Comparison of ENCODE assay signal across 9 cellular contexts in genomic region chr3:186569779-186570095, GRCh38. TPM values are rescaled to one million over a fixed set of nuclear protein-coding genes. Genes with fewer than 3 reads are reported as not detected.
DNase-seq lines count a peak whose midpoint lies in the region; FAIRE-seq and TF ChIP-seq lines count a peak whose summit lies in the region.
"Had no signal": no experiment of that assay in that cellular context is flagged by ENCODE, and none has a peak within 500 bp of the region (broad histone marks: within the 10 kb centered on the region; RNA-seq: fewer than 3 reads in every experiment).

No MANE protein-coding gene starts in this region.

- peaks cover 57 to 74% (median 72%) of the 10 kb centered on the region in 3 donors for H3K4me1 Mint-ChIP-seq in CD8-positive, alpha-beta memory T cell
- H3K4me1 Mint-ChIP-seq in osteocyte (ENCODE audit: unreplicated experiment): peaks cover 37% of the 10 kb centered on the region

- H3K36me3 ChIP-seq in CD8-positive, alpha-beta memory T cell (ENCODE audit: insufficient read depth, low read length): peaks cover 22% of the 10 kb centered on the region
- H3K36me3 ChIP-seq in OCI-LY7 (ENCODE audit: insufficient read depth, low read length): peaks cover 32% of the 10 kb centered on the region
- no peaks in the 10 kb centered on the region for H3K36me3 ChIP-seq in endothelial cell of umbilical vein (ENCODE audit: control insufficient read depth in 2 of 2, extremely low read depth in 1 of 2, insufficient read depth in 2 of 2, low read length in 2 of 2)

- no peak for TF ChIP-seq POLR2A in endothelial cell of umbilical vein (IDR thresholded peaks at IDR 0.05; ENCODE audit: low read depth, low read length)

- POLR2A ChIA-PET in CD8-positive, alpha-beta memory T cell (lab: Charles Lee): interaction anchor here (0.6 to 4.3 kb wide), 7 partner anchors 14 to 632 kb away, joined by 3 to 35 read pairs (median 5); partner anchors contain the start of genes EIF4A2 and TRA2B
- POLR2A ChIA-PET in OCI-LY7 (lab: Charles Lee): interaction anchor here (0.6 to 2.7 kb wide), 20 partner anchors 10 to 643 kb away, joined by 3 to 18 read pairs (median 4); partner anchors contain the start of genes EIF4A2, RFC4 and TRA2B
- POLR2A ChIA-PET in endothelial cell of umbilical vein (lab: Charles Lee): interaction anchor here (0.8 to 1.9 kb wide), 8 partner anchors 10 to 632 kb away, joined by 3 to 27 read pairs (median 4); partner anchors contain the start of genes EIF4A2, ETV5 and TRA2B

- peaks cover 0 to 47% (median 6%) of the 10 kb centered on the region in 3 donors for H3K36me3 Mint-ChIP-seq in CD8-positive, alpha-beta memory T cell
- H3K36me3 Mint-ChIP-seq in osteocyte (ENCODE audit: unreplicated experiment): peaks cover 12% of the 10 kb centered on the region

- intact Hi-C loops in OCI-LY7 (cut with micrococcal nuclease; ENCODE audit: unreplicated experiment) (loop anchor here (2.0 to 5.0 kb wide), 3 partner anchors 213 to 632 kb away; partner anchors contain the start of genes EIF4A2, RFC4 and TRA2B), endothelial cell of umbilical vein (cut with micrococcal nuclease) (loop anchor here (1.0 to 5.0 kb wide), 9 partner anchors 47 to 631 kb away; partner anchors contain the start of genes EIF4A2, ETV5, RFC4 and RPL39L)

- H3K4me3 ChIP-seq in CD8-positive, alpha-beta memory T cell (ENCODE audit: low read length): peak overlapping the region; percentile 77
- H3K4me3 ChIP-seq in OCI-LY7 (ENCODE audit: low read depth, low read length, poor library complexity, severe bottlenecking) (peak overlapping the region; percentile 79), endothelial cell of umbilical vein (replicated peaks in 1 of 3; ENCODE audit: insufficient read depth in 1 of 3, low read depth in 1 of 3, low read length in 3 of 3) (peak overlapping the region; percentile 55 to 91 (median 80))

- peak overlapping the region; percentile 86 to 99 (median 89) for H3K4me3 Mint-ChIP-seq in CD8-positive, alpha-beta memory T cell
- peak overlapping the region; percentile 90 for H3K4me3 Mint-ChIP-seq in osteocyte (ENCODE audit: unreplicated experiment)

- TF ChIP-seq CTCF in OCI-LY7 (conservative IDR thresholded peaks at IDR 0.05; ENCODE audit: low read length) (no peak), endothelial cell of umbilical vein (IDR thresholded peaks at IDR 0.05; ENCODE audit: extremely low read depth in 1 of 2, insufficient read depth in 1 of 2, low read depth in 1 of 2, low read length in 2 of 2) (no peak), osteocyte (IDR thresholded peaks at IDR 0.05) (no peak)

- 0 out of 2 replicates have a peak overlapping the region, but pooled peaks have one; percentile 10 for H2AFZ ChIP-seq in OCI-LY7 (ENCODE audit: low read length)
- H2AFZ ChIP-seq in endothelial cell of umbilical vein (ENCODE audit: low read depth, low read length): peak overlapping the region; percentile 86

- no peaks in the 10 kb centered on the region for H3K9me3 Mint-ChIP-seq in CD8-positive, alpha-beta memory T cell
- H3K9me3 Mint-ChIP-seq in osteocyte (ENCODE audit: unreplicated experiment): no peaks in the 10 kb centered on the region

- DNase-seq in CD8-positive, alpha-beta memory T cell: no peak
- DNase-seq in OCI-LY7 (ENCODE audit: low spot score) (peak; percentile 11), endothelial cell of umbilical vein (ENCODE audit: low read depth, low spot score) (no peak), osteocyte (ENCODE audit: extremely low spot score, unreplicated experiment) (no peak), superior temporal gyrus (ENCODE audit: extremely low spot score) (no peak), NCI-H446 (lab: John Stamatoyannopoulos, UW) (no peak)
- DNase-seq in effector CD4-positive, alpha-beta T cell: no peak
- no peak for DNase-seq in stimulated activated naive CD4-positive, alpha-beta T cell (lab: John Stamatoyannopoulos, UW)

- no peaks in the 10 kb centered on the region for H3K9me1 ChIP-seq in endothelial cell of umbilical vein (replicated peaks; ENCODE audit: control insufficient read depth, extremely low read depth, insufficient read depth, low read length)

- dilution Hi-C loops in endothelial cell of umbilical vein (cut with MboI; ENCODE audit: extremely low pct_ligation_motif_present, low sequenced_read_pairs): no loop called here

- no peaks in the 10 kb centered on the region for H4K20me1 ChIP-seq in OCI-LY7 (ENCODE audit: insufficient read depth, low read length)
- H4K20me1 ChIP-seq in endothelial cell of umbilical vein (replicated peaks; ENCODE audit: control insufficient read depth, extremely low read depth, insufficient read depth, low read length): no peaks in the 10 kb centered on the region

- H3K9me2 ChIP-seq in OCI-LY7 (ENCODE audit: insufficient read depth, low read length): no peaks in the 10 kb centered on the region

- peak overlapping the region; percentile 93 to 100 (median 98) for H3K27ac Mint-ChIP-seq in CD8-positive, alpha-beta memory T cell
- H3K27ac Mint-ChIP-seq in osteocyte (ENCODE audit: unreplicated experiment): peak overlapping the region; percentile 89

- H3K79me2 ChIP-seq in OCI-LY7 (ENCODE audit: insufficient read depth, low read depth, low read length): peaks cover 82% of the 10 kb centered on the region
- peaks cover 21% of the 10 kb centered on the region for H3K79me2 ChIP-seq in endothelial cell of umbilical vein (ENCODE audit: control insufficient read depth, insufficient read depth, low read length)

- no peaks in the 10 kb centered on the region for H3K27me3 Mint-ChIP-seq in CD8-positive, alpha-beta memory T cell
- no peaks in the 10 kb centered on the region for H3K27me3 Mint-ChIP-seq in osteocyte (ENCODE audit: unreplicated experiment)

- H3K4me1 ChIP-seq in CD8-positive, alpha-beta memory T cell (ENCODE audit: insufficient read depth, low read length): peaks cover 39% of the 10 kb centered on the region
- H3K4me1 ChIP-seq in OCI-LY7 (ENCODE audit: insufficient read depth, low read length, poor library complexity, severe bottlenecking): peaks cover 34% of the 10 kb centered on the region
- peaks cover 18% of the 10 kb centered on the region for H3K4me1 ChIP-seq in endothelial cell of umbilical vein (ENCODE audit: control insufficient read depth, extremely low read depth, insufficient read depth, low read length)

- H3K27ac ChIP-seq in CD8-positive, alpha-beta memory T cell (ENCODE audit: low read depth, low read length): peak overlapping the region; percentile 98
- peak overlapping the region; percentile 60 for H3K27ac ChIP-seq in OCI-LY7 (ENCODE audit: low read depth, low read length, poor library complexity, severe bottlenecking)
- peak overlapping the region; percentile 58 for H3K27ac ChIP-seq in endothelial cell of umbilical vein (ENCODE audit: insufficient read depth, low read depth, low read length)

- H3K9me3 ChIP-seq in CD8-positive, alpha-beta memory T cell (ENCODE audit: low read length): no peaks in the 10 kb centered on the region
- H3K9me3 ChIP-seq in OCI-LY7 (ENCODE audit: low read length) (no peaks in the 10 kb centered on the region), endothelial cell of umbilical vein (replicated peaks; ENCODE audit: control insufficient read depth, insufficient read depth, low read length) (no peaks in the 10 kb centered on the region)

- H3K4me2 ChIP-seq in OCI-LY7 (ENCODE audit: low read length) (peak overlapping the region; percentile 93), endothelial cell of umbilical vein (ENCODE audit: insufficient read depth, low read length) (peak overlapping the region; percentile 80)

- BruUV-seq in OCI-LY7 (replicated peaks; lab: Mats Ljungman, UMichigan) (TSS peak; percentile 93), endothelial cell of umbilical vein (replicated peaks; lab: Mats Ljungman, UMichigan) (TSS peak; percentile 65)

- FAIRE-seq in endothelial cell of umbilical vein (lab: Jason Lieb, UNC): no peak

- no peaks in the 10 kb centered on the region for H3K27me3 ChIP-seq in CD8-positive, alpha-beta memory T cell (ENCODE audit: insufficient read depth, low read length, poor library complexity, severe bottlenecking)
- H3K27me3 ChIP-seq in endothelial cell of umbilical vein (ENCODE audit: control insufficient read depth in 2 of 2, insufficient read depth in 2 of 2, low read length in 2 of 2): no peaks in the 10 kb centered on the region

- CTCF ChIA-PET in CD8-positive, alpha-beta memory T cell (lab: Charles Lee): interaction anchor here (1.1 to 1.6 kb wide), 7 partner anchors 13 to 632 kb away, joined by 3 to 9 read pairs (median 4); partner anchors contain the start of genes RPL39L and TRA2B
- CTCF ChIA-PET in OCI-LY7 (lab: Charles Lee; ENCODE audit: unreplicated experiment) (interaction anchor here (1.0 to 1.7 kb wide), 2 partner anchors 45 to 626 kb away, joined by 4 read pairs; no protein-coding TSS in a partner anchor), endothelial cell of umbilical vein (lab: Charles Lee) (interaction anchor here (0.9 to 1.4 kb wide), 10 partner anchors 29 to 626 kb away, joined by 3 to 12 read pairs (median 4); no protein-coding TSS in a partner anchor)

- peak overlapping the region; percentile 88 for H3K9ac ChIP-seq in endothelial cell of umbilical vein (replicated peaks; ENCODE audit: extremely low read depth, insufficient read depth, low read length)

RNA-seq across cellular contexts. Expression of gene DNAJB11, which starts 0.8 kb away (rescaled TPM):
- total RNA-seq in CD8-positive, alpha-beta memory T cell: 10 to 100 TPM; 62.7 to 65.6 TPM
- polyA plus RNA-seq in CD8-positive, alpha-beta memory T cell: 48.9 TPM
- total RNA-seq in OCI-LY7 (2014; rRNA removed; shearing (Covaris generic)): 73.0 and 78.7 TPM in 2 replicates
- total RNA-seq in OCI-LY7 (2022) (53.2 and 61.1 TPM in 2 replicates), endothelial cell of umbilical vein (87.6 and 100 TPM in 2 replicates), osteocyte (73.0 and 75.8 TPM in 2 replicates)
- 25.2 and 39.5 TPM in 2 replicates for polyA plus RNA-seq in endothelial cell of umbilical vein
- 50.4 and 58.7 TPM in 2 replicates for polyA plus RNA-seq in endothelial cell of umbilical vein (2011; cell fraction: cytosol; rRNA removed)
- polyA plus RNA-seq in endothelial cell of umbilical vein (2011; cell fraction: nucleus; rRNA removed): 71.8 and 113 TPM in 2 replicates
- 84.5 and 111 TPM in 2 replicates for polyA plus RNA-seq in endothelial cell of umbilical vein (2012)
- polyA minus RNA-seq in endothelial cell of umbilical vein: 21.9 and 24.8 TPM in 2 replicates
- polyA minus RNA-seq in endothelial cell of umbilical vein (2011; cell fraction: cytosol; rRNA and poly(A)+ RNA removed): 29.2 TPM
- 47.8 and 87.5 TPM in 2 replicates for polyA minus RNA-seq in endothelial cell of umbilical vein (2011; cell fraction: nucleus; rRNA and poly(A)+ RNA removed)

RNA-seq across cellular contexts. Expression of gene TBCCD1, which starts 2.6 kb away (rescaled TPM):
- 10 to 100 TPM; 17.6 to 18.3 TPM for total RNA-seq in CD8-positive, alpha-beta memory T cell
- polyA plus RNA-seq in CD8-positive, alpha-beta memory T cell: 26.0 TPM
- total RNA-seq in OCI-LY7 (2014; rRNA removed; shearing (Covaris generic)): 24.2 and 27.0 TPM in 2 replicates
- total RNA-seq in OCI-LY7 (2022) (21.3 and 21.9 TPM in 2 replicates), endothelial cell of umbilical vein (16.5 and 18.6 TPM in 2 replicates), osteocyte (15.6 and 16.4 TPM in 2 replicates)
- polyA plus RNA-seq in endothelial cell of umbilical vein: 16.6 and 17.0 TPM in 2 replicates
- polyA plus RNA-seq in endothelial cell of umbilical vein (2011; cell fraction: cytosol; rRNA removed): 11.3 and 12.8 TPM in 2 replicates
- polyA plus RNA-seq in endothelial cell of umbilical vein (2011; cell fraction: nucleus; rRNA removed): 24.3 and 24.5 TPM in 2 replicates
- polyA plus RNA-seq in endothelial cell of umbilical vein (2012): 10.4 and 15.7 TPM in 2 replicates
- polyA minus RNA-seq in endothelial cell of umbilical vein: 36.3 and 37.6 TPM in 2 replicates
- polyA minus RNA-seq in endothelial cell of umbilical vein (2011; cell fraction: cytosol; rRNA and poly(A)+ RNA removed): 11.5 TPM
- polyA minus RNA-seq in endothelial cell of umbilical vein (2011; cell fraction: nucleus; rRNA and poly(A)+ RNA removed): 24.5 and 37.7 TPM in 2 replicates

RNA-seq across cellular contexts. Expression of gene CRYGS, which starts 25.6 kb away (rescaled TPM):
- 1 to 10 TPM; 2.7 to 3.0 TPM for total RNA-seq in CD8-positive, alpha-beta memory T cell
- polyA plus RNA-seq in CD8-positive, alpha-beta memory T cell: not detected
- total RNA-seq in OCI-LY7 (2014; rRNA removed; shearing (Covaris generic)): 6.5 and 7.0 TPM in 2 replicates
- total RNA-seq in OCI-LY7 (2022) (3.5 and 6.5 TPM in 2 replicates), endothelial cell of umbilical vein (3.8 and 5.0 TPM in 2 replicates), osteocyte (3.9 and 4.9 TPM in 2 replicates)
- polyA plus RNA-seq in endothelial cell of umbilical vein: 5.0 and 7.6 TPM in 2 replicates
- polyA plus RNA-seq in endothelial cell of umbilical vein (2011; cell fraction: cytosol; rRNA removed): 0.76 and 1.6 TPM in 2 replicates
- 34.1 and 34.4 TPM in 2 replicates for polyA plus RNA-seq in endothelial cell of umbilical vein (2011; cell fraction: nucleus; rRNA removed)
- 2.7 and 3.2 TPM in 2 replicates for polyA plus RNA-seq in endothelial cell of umbilical vein (2012)
- 1.6 and 2.8 TPM in 2 replicates for polyA minus RNA-seq in endothelial cell of umbilical vein
- not detected for polyA minus RNA-seq in endothelial cell of umbilical vein (2011; cell fraction: cytosol; rRNA and poly(A)+ RNA removed)
- 6.2 and 6.5 TPM in 2 replicates for polyA minus RNA-seq in endothelial cell of umbilical vein (2011; cell fraction: nucleus; rRNA and poly(A)+ RNA removed)

RNA-seq across cellular contexts. Expression of gene AHSG, which starts 43.1 kb away (rescaled TPM):
- not detected for total RNA-seq in CD8-positive, alpha-beta memory T cell
- not detected for polyA plus RNA-seq in CD8-positive, alpha-beta memory T cell
- total RNA-seq in OCI-LY7 (2014; rRNA removed; shearing (Covaris generic)): not detected in 2 replicates
- total RNA-seq in OCI-LY7 (2022) (not detected in 2 replicates), endothelial cell of umbilical vein (not detected in 2 replicates), osteocyte (not detected in 2 replicates)
- not detected in 2 replicates for polyA plus RNA-seq in endothelial cell of umbilical vein
- polyA plus RNA-seq in endothelial cell of umbilical vein (2011; cell fraction: cytosol; rRNA removed): not detected in 2 replicates
- polyA plus RNA-seq in endothelial cell of umbilical vein (2011; cell fraction: nucleus; rRNA removed): 0.27 TPM in 1 of 2 replicates, not detected in the other
- polyA plus RNA-seq in endothelial cell of umbilical vein (2012): 0.22 and 0.25 TPM in 2 replicates
- polyA minus RNA-seq in endothelial cell of umbilical vein: 0.93 TPM in 1 of 2 replicates, not detected in the other
- polyA minus RNA-seq in endothelial cell of umbilical vein (2011; cell fraction: cytosol; rRNA and poly(A)+ RNA removed): not detected
- polyA minus RNA-seq in endothelial cell of umbilical vein (2011; cell fraction: nucleus; rRNA and poly(A)+ RNA removed): not detected in 2 replicates
- total RNA-seq: T-helper 2 cell treated with Interferon-gamma antibody and Interleukin-4, amounts not matched to agents 100 ng/mL and 5 ng/mL, for 36 hours had no signal
